Comparison of ENCODE assay signal across 21 cellular contexts in the genomic region with DNA sequence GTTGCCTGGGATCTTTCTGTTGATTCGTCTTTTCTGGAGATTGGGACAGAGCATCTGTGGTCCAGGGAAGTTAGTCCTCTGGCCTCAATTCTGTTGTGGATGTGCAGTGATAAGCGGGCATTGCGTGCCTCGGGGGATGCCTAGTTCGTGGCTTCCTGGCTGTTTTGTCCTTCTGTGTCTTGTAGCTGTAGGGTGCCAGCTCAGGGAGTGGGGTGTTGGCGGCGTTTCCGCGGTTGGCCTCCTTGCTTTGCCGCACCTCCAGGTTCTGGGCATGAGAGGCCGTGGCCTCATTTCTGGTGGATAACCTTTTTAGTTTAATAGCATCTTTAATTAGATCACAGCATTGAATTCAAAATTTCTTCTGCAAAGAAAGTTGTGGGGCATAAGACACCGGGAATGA. TPM values are rescaled to one million over a fixed set of nuclear protein-coding genes. Genes with fewer than 3 reads are reported as not detected.
DNase-seq lines count a peak whose midpoint lies in the region; ATAC-seq and TF ChIP-seq lines count a peak whose summit lies in the region.
"Had no signal": no experiment of that assay in that cellular context is flagged by ENCODE, and none has a peak within 500 bp of the region (broad histone marks: within the 10 kb centered on the region; RNA-seq: fewer than 3 reads in every experiment).

No MANE protein-coding gene starts in this region.

- H3K36me3 Mint-ChIP-seq in activated CD4-positive, alpha-beta T cell treated with anti-CD3 and anti-CD28 coated beads, Interleukin-2, amount 10 ng/mL, durations not matched to agents 24 days and 14 days (ENCODE audit: low read depth), result peaks cover 51% of the 10 kb centered on the region
- H3K36me3 Mint-ChIP-seq in activated CD4-positive, alpha-beta T cell treated with anti-CD3 and anti-CD28 coated beads, Interleukin-2, amount 10 ng/mL, durations not matched to agents 7 days and 5 days (ENCODE audit: low read depth), result peaks cover 38% of the 10 kb centered on the region
- H3K36me3 Mint-ChIP-seq in IgD-negative memory B cell (peaks cover 5% of the 10 kb centered on the region), chondrocyte (ENCODE audit: low read depth) (peaks cover 22% of the 10 kb centered on the region), nephron progenitor cell (ENCODE audit: low read depth) (peaks cover 54% of the 10 kb centered on the region)

- peaks cover 32% of the 10 kb centered on the region for H3K4me1 Mint-ChIP-seq in activated CD4-positive, alpha-beta T cell treated with anti-CD3 and anti-CD28 coated beads, Interleukin-2, amount 10 ng/mL, durations not matched to agents 24 days and 14 days
- H3K4me1 Mint-ChIP-seq in activated CD4-positive, alpha-beta T cell treated with anti-CD3 and anti-CD28 coated beads, Interleukin-2, amount 10 ng/mL, durations not matched to agents 7 days and 5 days, result peaks cover 41% of the 10 kb centered on the region
- H3K4me1 Mint-ChIP-seq in IgD-negative memory B cell (peaks cover 5 to 19% (median 17%) of the 10 kb centered on the region in 3 donors), chondrocyte (ENCODE audit: low read depth) (peaks cover 40% of the 10 kb centered on the region), nephron progenitor cell (peaks cover 44% of the 10 kb centered on the region)

- no peaks in the 10 kb centered on the region for H3K27me3 Mint-ChIP-seq in activated CD4-positive, alpha-beta T cell treated with anti-CD3 and anti-CD28 coated beads, Interleukin-2, amount 10 ng/mL, durations not matched to agents 24 days and 14 days
- no peaks in the 10 kb centered on the region for H3K27me3 Mint-ChIP-seq in activated CD4-positive, alpha-beta T cell treated with anti-CD3 and anti-CD28 coated beads, Interleukin-2, amount 10 ng/mL, durations not matched to agents 7 days and 5 days
- no peaks in the 10 kb centered on the region for H3K27me3 Mint-ChIP-seq in IgD-negative memory B cell
- no peaks in the 10 kb centered on the region for H3K27me3 Mint-ChIP-seq in chondrocyte (ENCODE audit: low read depth)
- no peaks in the 10 kb centered on the region for H3K27me3 Mint-ChIP-seq in nephron progenitor cell (ENCODE audit: low read depth, poor library complexity)
- H3K27me3 Mint-ChIP-seq: activated CD4-positive, alpha-beta memory T cell treated with anti-CD3 and anti-CD28 coated beads, Interleukin-2, amount 10 ng/mL, durations not matched to agents 7 days and 5 days; dendritic cell treated with granulocyte-macrophage colony-stimulating factor and Interleukin-4, amounts not matched to agents 40 ng/mL and 50 ng/mL, for 4 days had no signal

- POLR2A ChIA-PET in activated CD4-positive, alpha-beta T cell treated with anti-CD3 and anti-CD28 coated beads, Interleukin-2, amount 10 ng/mL, durations not matched to agents 7 days and 5 days (lab: Charles Lee), result interaction anchor here (0.5 kb wide), 1 partner anchor 183 kb away, joined by 4 read pairs; a partner anchor contains a TSS

- H3K4me3 Mint-ChIP-seq in activated CD4-positive, alpha-beta T cell treated with anti-CD3 and anti-CD28 coated beads, Interleukin-2, amount 10 ng/mL, durations not matched to agents 24 days and 14 days, result peak overlapping the region; percentile 51
- no peak overlapping the region for H3K4me3 Mint-ChIP-seq in activated CD4-positive, alpha-beta T cell treated with anti-CD3 and anti-CD28 coated beads, Interleukin-2, amount 10 ng/mL, durations not matched to agents 7 days and 5 days
- H3K4me3 Mint-ChIP-seq in IgD-negative memory B cell (peak overlapping the region in 3 of 4 donors; percentile 17 to 74 (median 58)), chondrocyte (ENCODE audit: unreplicated experiment) (no peak overlapping the region), nephron progenitor cell (peak overlapping the region; percentile 75)
- H3K4me3 Mint-ChIP-seq: dendritic cell treated with granulocyte-macrophage colony-stimulating factor and Interleukin-4, amounts not matched to agents 40 ng/mL and 50 ng/mL, for 4 days had no signal

- no peak overlapping the region for H3K27ac Mint-ChIP-seq in activated CD4-positive, alpha-beta T cell treated with anti-CD3 and anti-CD28 coated beads, Interleukin-2, amount 10 ng/mL, durations not matched to agents 24 days and 14 days
- no peak overlapping the region for H3K27ac Mint-ChIP-seq in activated CD4-positive, alpha-beta T cell treated with anti-CD3 and anti-CD28 coated beads, Interleukin-2, amount 10 ng/mL, durations not matched to agents 7 days and 5 days
- H3K27ac Mint-ChIP-seq in IgD-negative memory B cell, result peak overlapping the region in 2 of 3 donors; percentile 73 to 91
- no peak overlapping the region for H3K27ac Mint-ChIP-seq in chondrocyte (ENCODE audit: unreplicated experiment)
- no peak overlapping the region for H3K27ac Mint-ChIP-seq in nephron progenitor cell
- H3K27ac Mint-ChIP-seq: activated CD4-positive, alpha-beta memory T cell treated with anti-CD3 and anti-CD28 coated beads, Interleukin-2, amount 10 ng/mL, durations not matched to agents 7 days and 5 days; dendritic cell treated with granulocyte-macrophage colony-stimulating factor and Interleukin-4, amounts not matched to agents 40 ng/mL and 50 ng/mL, for 4 days had no signal

- no peak for ATAC-seq in GM21717 (IDR thresholded peaks at IDR 0.05; ENCODE audit: unreplicated experiment)
- ATAC-seq in HG03097 (IDR thresholded peaks at IDR 0.05; ENCODE audit: low FRiP score, unreplicated experiment), result no peak
- ATAC-seq: right lobe of liver had no signal

- intact Hi-C loops in activated CD4-positive, alpha-beta T cell treated with anti-CD3 and anti-CD28 coated beads, Interleukin-2, amount 10 ng/mL, durations not matched to agents 24 days and 14 days (cut with micrococcal nuclease), result loop anchor here (2.0 kb wide), 1 partner anchor 94 kb away; a partner anchor contains a TSS

- CTCF ChIA-PET in activated CD4-positive, alpha-beta T cell treated with anti-CD3 and anti-CD28 coated beads, Interleukin-2, amount 10 ng/mL, durations not matched to agents 7 days and 5 days (lab: Charles Lee), result interaction anchor here (1.4 to 2.0 kb wide), 2 partner anchors 25 to 29 kb away, joined by 3 to 11 read pairs; a partner anchor contains a TSS

- TF ChIP-seq CTCF in chondrocyte (IDR thresholded peaks at IDR 0.05) (no peak), nephron progenitor cell (IDR thresholded peaks at IDR 0.05) (no peak)

- no peaks in the 10 kb centered on the region for H3K9me3 Mint-ChIP-seq in activated CD4-positive, alpha-beta T cell treated with anti-CD3 and anti-CD28 coated beads, Interleukin-2, amount 10 ng/mL, durations not matched to agents 24 days and 14 days
- H3K9me3 Mint-ChIP-seq in activated CD4-positive, alpha-beta T cell treated with anti-CD3 and anti-CD28 coated beads, Interleukin-2, amount 10 ng/mL, durations not matched to agents 7 days and 5 days, result no peaks in the 10 kb centered on the region
- H3K9me3 Mint-ChIP-seq in IgD-negative memory B cell, result no peaks in the 10 kb centered on the region
- H3K9me3 Mint-ChIP-seq in chondrocyte (ENCODE audit: low read depth), result no peaks in the 10 kb centered on the region
- H3K9me3 Mint-ChIP-seq in nephron progenitor cell, result no peaks in the 10 kb centered on the region
- H3K9me3 Mint-ChIP-seq: activated CD4-positive, alpha-beta memory T cell treated with anti-CD3 and anti-CD28 coated beads, Interleukin-2, amount 10 ng/mL, durations not matched to agents 7 days and 5 days; dendritic cell treated with granulocyte-macrophage colony-stimulating factor and Interleukin-4, amounts not matched to agents 40 ng/mL and 50 ng/mL, for 4 days had no signal

- DNase-seq in activated CD4-positive, alpha-beta T cell treated with anti-CD3 and anti-CD28 coated beads, Interleukin-2, amount 10 ng/mL, durations not matched to agents 24 days and 14 days, result no peak
- DNase-seq in activated CD4-positive, alpha-beta T cell treated with anti-CD3 and anti-CD28 coated beads, Interleukin-2, amount 10 ng/mL, durations not matched to agents 7 days and 5 days, result no peak
- peak; percentile 56 for DNase-seq in chondrocyte (ENCODE audit: low spot score)
- DNase-seq in nephron progenitor cell, result no peak
- DNase-seq in globus pallidus (ENCODE audit: low spot score), result no peak
- DNase-seq: activated CD4-positive, alpha-beta memory T cell treated with anti-CD3 and anti-CD28 coated beads, Interleukin-2, amount 10 ng/mL, durations not matched to agents 7 days and 5 days; activated T-cell treated with anti-CD3 and anti-CD28 coated beads, Interleukin-2, amount 50 U/mL, for 1 hour; GDM1; GM23248; left ventricle myocardium inferior; MG63; NCI-H146; NCI-H2171; NCI-H748 treated with DMSO at 0.1 percent for 48 hours; ovary; right lobe of liver; SHP77 treated with DMSO at 0.1 percent for 48 hours had no signal

RNA-seq across cellular contexts. Expression of a gene that starts 1.4 kb away (rescaled TPM):
- total RNA-seq in activated CD4-positive, alpha-beta T cell treated with anti-CD3 and anti-CD28 coated beads, Interleukin-2, amount 10 ng/mL, durations not matched to agents 24 days and 14 days, result 119 and 120 TPM in 2 replicates
- 10 to 100 TPM; 56.5 to 65.2 TPM for total RNA-seq in activated CD4-positive, alpha-beta T cell treated with anti-CD3 and anti-CD28 coated beads, Interleukin-2, amount 10 ng/mL, durations not matched to agents 7 days and 5 days
- polyA plus RNA-seq in IgD-negative memory B cell, result 10.8 TPM
- total RNA-seq in chondrocyte, result 59.2 to 65.9 TPM (median 63.0 TPM) in 3 replicates

RNA-seq across cellular contexts. Expression of a gene that starts 29.3 kb away (rescaled TPM):
- total RNA-seq in activated CD4-positive, alpha-beta T cell treated with anti-CD3 and anti-CD28 coated beads, Interleukin-2, amount 10 ng/mL, durations not matched to agents 24 days and 14 days, result 78.2 and 80.2 TPM in 2 replicates
- total RNA-seq in activated CD4-positive, alpha-beta T cell treated with anti-CD3 and anti-CD28 coated beads, Interleukin-2, amount 10 ng/mL, durations not matched to agents 7 days and 5 days, result 100 to 1,000 TPM; 101 to 108 TPM
- 5.9 TPM for polyA plus RNA-seq in IgD-negative memory B cell
- total RNA-seq in chondrocyte, result 53.8 to 66.0 TPM (median 56.4 TPM) in 3 replicates

Comparison
In these comparisons a context has a peak if more than half of its experiments do, and no peak if none do; other contexts are left out.
1. H3K4me3 Mint-ChIP-seq: peak in activated CD4-positive, alpha-beta T cell treated with anti-CD3 and anti-CD28 coated beads, Interleukin-2, amount 10 ng/mL, durations not matched to agents 24 days and 14 days (single experiment), IgD-negative memory B cell (3 of 4) and nephron progenitor cell (single experiment); none in activated CD4-positive, alpha-beta T cell treated with anti-CD3 and anti-CD28 coated beads, Interleukin-2, amount 10 ng/mL, durations not matched to agents 7 days and 5 days (single experiment) and chondrocyte (single experiment).
2. H3K27ac Mint-ChIP-seq: peak in IgD-negative memory B cell (2 of 3); none in activated CD4-positive, alpha-beta T cell treated with anti-CD3 and anti-CD28 coated beads, Interleukin-2, amount 10 ng/mL, durations not matched to agents 24 days and 14 days (single experiment), activated CD4-positive, alpha-beta T cell treated with anti-CD3 and anti-CD28 coated beads, Interleukin-2, amount 10 ng/mL, durations not matched to agents 7 days and 5 days (single experiment), chondrocyte (single experiment) and nephron progenitor cell (single experiment).